ENCODE assay signal across 1 cellular context in the genomic region with DNA sequence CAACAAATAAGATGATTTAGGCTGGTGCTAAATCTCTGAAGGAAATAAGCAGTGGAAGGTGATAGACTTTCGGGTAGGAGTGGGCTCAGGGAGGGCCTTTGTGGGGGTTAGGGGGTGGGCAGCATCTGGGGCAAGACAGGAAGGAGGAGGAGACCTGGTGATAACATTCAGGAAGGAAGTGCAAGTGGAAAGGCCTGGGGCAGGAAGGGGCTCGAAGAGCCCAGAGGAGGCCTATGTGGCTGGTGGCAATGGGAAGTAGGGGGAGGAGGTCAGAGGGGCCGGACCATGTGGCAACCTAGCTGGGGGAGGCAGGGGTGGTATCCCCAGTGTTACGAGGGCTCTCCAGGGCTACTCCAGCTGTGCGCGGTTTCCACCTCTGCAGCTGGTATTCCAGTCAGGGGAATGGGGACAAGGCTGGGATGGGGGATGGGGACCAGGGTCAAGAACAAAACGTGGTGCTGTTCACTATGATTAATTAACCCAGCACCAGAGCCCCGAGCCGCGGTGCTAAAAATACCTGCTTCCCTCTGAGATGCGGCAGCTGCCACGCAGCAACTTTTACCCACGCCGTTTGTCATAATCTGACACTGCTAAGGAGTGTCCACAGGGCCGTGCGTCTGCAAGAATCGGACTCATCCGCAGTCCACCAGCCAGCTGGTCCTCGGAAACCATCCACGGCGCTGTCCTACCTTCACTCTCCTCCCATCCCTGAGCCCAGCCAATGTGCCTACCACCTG.
TF ChIP-seq lines count a peak whose summit lies in the region.

No MANE protein-coding gene starts in this region.

TF ChIP-seq in WTC11, 78 proteins besides CTCF, POLR2A, EP300 and RAD21 (continued from another document):
- TF ChIP-seq, protein P1, sequence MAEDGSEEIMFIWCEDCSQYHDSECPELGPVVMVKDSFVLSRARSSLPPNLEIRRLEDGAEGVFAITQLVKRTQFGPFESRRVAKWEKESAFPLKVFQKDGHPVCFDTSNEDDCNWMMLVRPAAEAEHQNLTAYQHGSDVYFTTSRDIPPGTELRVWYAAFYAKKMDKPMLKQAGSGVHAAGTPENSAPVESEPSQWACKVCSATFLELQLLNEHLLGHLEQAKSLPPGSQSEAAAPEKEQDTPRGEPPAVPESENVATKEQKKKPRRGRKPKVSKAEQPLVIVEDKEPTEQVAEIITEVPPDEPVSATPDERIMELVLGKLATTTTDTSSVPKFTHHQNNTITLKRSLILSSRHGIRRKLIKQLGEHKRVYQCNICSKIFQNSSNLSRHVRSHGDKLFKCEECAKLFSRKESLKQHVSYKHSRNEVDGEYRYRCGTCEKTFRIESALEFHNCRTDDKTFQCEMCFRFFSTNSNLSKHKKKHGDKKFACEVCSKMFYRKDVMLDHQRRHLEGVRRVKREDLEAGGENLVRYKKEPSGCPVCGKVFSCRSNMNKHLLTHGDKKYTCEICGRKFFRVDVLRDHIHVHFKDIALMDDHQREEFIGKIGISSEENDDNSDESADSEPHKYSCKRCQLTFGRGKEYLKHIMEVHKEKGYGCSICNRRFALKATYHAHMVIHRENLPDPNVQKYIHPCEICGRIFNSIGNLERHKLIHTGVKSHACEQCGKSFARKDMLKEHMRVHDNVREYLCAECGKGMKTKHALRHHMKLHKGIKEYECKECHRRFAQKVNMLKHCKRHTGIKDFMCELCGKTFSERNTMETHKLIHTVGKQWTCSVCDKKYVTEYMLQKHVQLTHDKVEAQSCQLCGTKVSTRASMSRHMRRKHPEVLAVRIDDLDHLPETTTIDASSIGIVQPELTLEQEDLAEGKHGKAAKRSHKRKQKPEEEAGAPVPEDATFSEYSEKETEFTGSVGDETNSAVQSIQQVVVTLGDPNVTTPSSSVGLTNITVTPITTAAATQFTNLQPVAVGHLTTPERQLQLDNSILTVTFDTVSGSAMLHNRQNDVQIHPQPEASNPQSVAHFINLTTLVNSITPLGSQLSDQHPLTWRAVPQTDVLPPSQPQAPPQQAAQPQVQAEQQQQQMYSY (CRISPR knock-in tag; IDR thresholded peaks at IDR 0.05) = no peak
- TF ChIP-seq NR1H2 (CRISPR knock-in tag; IDR thresholded peaks at IDR 0.05) (no peak), ZNF232 (CRISPR knock-in tag; IDR thresholded peaks at IDR 0.05) (no peak), ZNF263 (CRISPR knock-in tag; IDR thresholded peaks at IDR 0.05; ENCODE audit: low read depth) (no peak), GTF2I (CRISPR knock-in tag; conservative IDR thresholded peaks at IDR 0.05) (no peak), NFATC4 (CRISPR knock-in tag; IDR thresholded peaks at IDR 0.05) (no peak), JUN (CRISPR knock-in tag; IDR thresholded peaks at IDR 0.05) (no peak), ZNF416 (CRISPR knock-in tag; IDR thresholded peaks at IDR 0.05) (no peak), EMX1 (CRISPR knock-in tag; IDR thresholded peaks at IDR 0.05) (no peak), ELF4 (CRISPR knock-in tag; IDR thresholded peaks at IDR 0.05; ENCODE audit: low read depth) (no peak), NFE2L1 (CRISPR knock-in tag; IDR thresholded peaks at IDR 0.05) (no peak), JAZF1 (CRISPR knock-in tag; IDR thresholded peaks at IDR 0.05) (no peak), ZNF121 (CRISPR knock-in tag; IDR thresholded peaks at IDR 0.05) (no peak), NR3C1 (CRISPR knock-in tag; conservative IDR thresholded peaks at IDR 0.05; ENCODE audit: low read depth) (no peak), SMAD4 (CRISPR knock-in tag; IDR thresholded peaks at IDR 0.05) (no peak)
- TF ChIP-seq, protein P2, sequence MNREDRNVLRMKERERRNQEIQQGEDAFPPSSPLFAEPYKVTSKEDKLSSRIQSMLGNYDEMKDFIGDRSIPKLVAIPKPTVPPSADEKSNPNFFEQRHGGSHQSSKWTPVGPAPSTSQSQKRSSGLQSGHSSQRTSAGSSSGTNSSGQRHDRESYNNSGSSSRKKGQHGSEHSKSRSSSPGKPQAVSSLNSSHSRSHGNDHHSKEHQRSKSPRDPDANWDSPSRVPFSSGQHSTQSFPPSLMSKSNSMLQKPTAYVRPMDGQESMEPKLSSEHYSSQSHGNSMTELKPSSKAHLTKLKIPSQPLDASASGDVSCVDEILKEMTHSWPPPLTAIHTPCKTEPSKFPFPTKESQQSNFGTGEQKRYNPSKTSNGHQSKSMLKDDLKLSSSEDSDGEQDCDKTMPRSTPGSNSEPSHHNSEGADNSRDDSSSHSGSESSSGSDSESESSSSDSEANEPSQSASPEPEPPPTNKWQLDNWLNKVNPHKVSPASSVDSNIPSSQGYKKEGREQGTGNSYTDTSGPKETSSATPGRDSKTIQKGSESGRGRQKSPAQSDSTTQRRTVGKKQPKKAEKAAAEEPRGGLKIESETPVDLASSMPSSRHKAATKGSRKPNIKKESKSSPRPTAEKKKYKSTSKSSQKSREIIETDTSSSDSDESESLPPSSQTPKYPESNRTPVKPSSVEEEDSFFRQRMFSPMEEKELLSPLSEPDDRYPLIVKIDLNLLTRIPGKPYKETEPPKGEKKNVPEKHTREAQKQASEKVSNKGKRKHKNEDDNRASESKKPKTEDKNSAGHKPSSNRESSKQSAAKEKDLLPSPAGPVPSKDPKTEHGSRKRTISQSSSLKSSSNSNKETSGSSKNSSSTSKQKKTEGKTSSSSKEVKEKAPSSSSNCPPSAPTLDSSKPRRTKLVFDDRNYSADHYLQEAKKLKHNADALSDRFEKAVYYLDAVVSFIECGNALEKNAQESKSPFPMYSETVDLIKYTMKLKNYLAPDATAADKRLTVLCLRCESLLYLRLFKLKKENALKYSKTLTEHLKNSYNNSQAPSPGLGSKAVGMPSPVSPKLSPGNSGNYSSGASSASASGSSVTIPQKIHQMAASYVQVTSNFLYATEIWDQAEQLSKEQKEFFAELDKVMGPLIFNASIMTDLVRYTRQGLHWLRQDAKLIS (CRISPR knock-in tag; IDR thresholded peaks at IDR 0.05; ENCODE audit: borderline replicate concordance) = no peak
